13 cellular contexts compared by ENCODE assay signal in genomic region chr2:189506514-189506976, GRCh38.
A peak's percentile ranks its signal among the peaks of the same experiment; 100 is the strongest.
DNase-seq lines count a peak whose midpoint lies in the region; ATAC-seq, FAIRE-seq and TF ChIP-seq lines count a peak whose summit lies in the region.
"Had no signal": no experiment of that assay in that cellular context is flagged by ENCODE, and none has a peak within 500 bp of the region (broad histone marks: within the 10 kb centered on the region; RNA-seq: fewer than 3 reads in every experiment).

No MANE protein-coding gene starts in this region.

- peaks cover 15% of the 10 kb centered on the region for H3K4me1 Mint-ChIP-seq in activated CD4-positive, alpha-beta T cell treated with anti-CD3 and anti-CD28 coated beads for 36 hours
- H3K4me1 Mint-ChIP-seq in activated CD4-positive, alpha-beta T cell treated with anti-CD3 and anti-CD28 coated beads, Interleukin-2, amount 10 ng/mL, durations not matched to agents 7 days and 5 days = peaks cover 10% of the 10 kb centered on the region
- H3K4me1 Mint-ChIP-seq in dendritic cell treated with granulocyte-macrophage colony-stimulating factor and Interleukin-4, amounts not matched to agents 40 ng/mL and 50 ng/mL, for 4 days (ENCODE audit: low read depth) = peaks cover 25% of the 10 kb centered on the region
- H3K4me1 Mint-ChIP-seq: GM23338 had no signal

- CTCF ChIA-PET in activated CD4-positive, alpha-beta T cell treated with anti-CD3 and anti-CD28 coated beads for 36 hours (lab: Charles Lee) = interaction anchor here (0.6 kb wide), 2 partner anchors 11 to 274 kb away, joined by 3 read pairs; no protein-coding TSS in a partner anchor
- CTCF ChIA-PET in activated CD4-positive, alpha-beta T cell treated with anti-CD3 and anti-CD28 coated beads, Interleukin-2, amount 10 ng/mL, durations not matched to agents 7 days and 5 days (lab: Charles Lee) = interaction anchor here (1.2 kb wide), 1 partner anchor 13 kb away, joined by 3 read pairs; no protein-coding TSS in a partner anchor

- intact Hi-C loops in activated CD4-positive, alpha-beta T cell treated with anti-CD3 and anti-CD28 coated beads for 36 hours (cut with DNase I, micrococcal nuclease) = no loop called here
- intact Hi-C loops in dendritic cell treated with granulocyte-macrophage colony-stimulating factor and Interleukin-4, amounts not matched to agents 40 ng/mL and 50 ng/mL, for 4 days (cut with micrococcal nuclease) = no loop called here
- intact Hi-C loops in pancreas (cut with DNase I) = no loop called here

- 53 to 56% methylated on average over 3 of the region's 3 CpGs for WGBS in pancreas, 2 donors

- DNase-seq in activated CD4-positive, alpha-beta T cell treated with anti-CD3 and anti-CD28 coated beads for 36 hours = peak; percentile 30
- no peak for DNase-seq in activated CD4-positive, alpha-beta T cell treated with anti-CD3 and anti-CD28 coated beads, Interleukin-2, amount 10 ng/mL, durations not matched to agents 7 days and 5 days
- peak; percentile 54 to 87 for DNase-seq in NOMO-1 (lab: John Stamatoyannopoulos, UW; ENCODE audit: unreplicated experiment in 2 of 2)
- DNase-seq in pancreas = no peak
- DNase-seq: dorsolateral prefrontal cortex, hippocampal formation, NCI-H1092, NCI-H774 had no signal

- H3K27ac ChIP-seq in pancreas = peak overlapping the region in 1 of 4 donors; percentile 34
- H3K27ac ChIP-seq: dorsolateral prefrontal cortex had no signal

- no peaks in the 10 kb centered on the region for H3K9me3 ChIP-seq in pancreas

- H3K27ac Mint-ChIP-seq in activated CD4-positive, alpha-beta T cell treated with anti-CD3 and anti-CD28 coated beads for 36 hours = no peak overlapping the region
- H3K27ac Mint-ChIP-seq in activated CD4-positive, alpha-beta T cell treated with anti-CD3 and anti-CD28 coated beads, Interleukin-2, amount 10 ng/mL, durations not matched to agents 7 days and 5 days = no peak overlapping the region
- peak overlapping the region; percentile 63 for H3K27ac Mint-ChIP-seq in dendritic cell treated with granulocyte-macrophage colony-stimulating factor and Interleukin-4, amounts not matched to agents 40 ng/mL and 50 ng/mL, for 4 days
- H3K27ac Mint-ChIP-seq: GM23338 had no signal

- no peaks in the 10 kb centered on the region for H3K27me3 Mint-ChIP-seq in activated CD4-positive, alpha-beta T cell treated with anti-CD3 and anti-CD28 coated beads for 36 hours
- H3K27me3 Mint-ChIP-seq in activated CD4-positive, alpha-beta T cell treated with anti-CD3 and anti-CD28 coated beads, Interleukin-2, amount 10 ng/mL, durations not matched to agents 7 days and 5 days = peaks cover under 1% of the 10 kb centered on the region
- H3K27me3 Mint-ChIP-seq in dendritic cell treated with granulocyte-macrophage colony-stimulating factor and Interleukin-4, amounts not matched to agents 40 ng/mL and 50 ng/mL, for 4 days = no peaks in the 10 kb centered on the region

- H3K4me1 ChIP-seq in pancreas = no peaks in the 10 kb centered on the region

- H3K9me3 Mint-ChIP-seq in activated CD4-positive, alpha-beta T cell treated with anti-CD3 and anti-CD28 coated beads for 36 hours (ENCODE audit: low read depth) = no peaks in the 10 kb centered on the region
- peaks cover 3% of the 10 kb centered on the region for H3K9me3 Mint-ChIP-seq in activated CD4-positive, alpha-beta T cell treated with anti-CD3 and anti-CD28 coated beads, Interleukin-2, amount 10 ng/mL, durations not matched to agents 7 days and 5 days
- H3K9me3 Mint-ChIP-seq in dendritic cell treated with granulocyte-macrophage colony-stimulating factor and Interleukin-4, amounts not matched to agents 40 ng/mL and 50 ng/mL, for 4 days = peaks cover 23% of the 10 kb centered on the region
- H3K9me3 Mint-ChIP-seq: GM23338 had no signal

- no peak overlapping the region for H3K4me3 Mint-ChIP-seq in activated CD4-positive, alpha-beta T cell treated with anti-CD3 and anti-CD28 coated beads for 36 hours
- no peak overlapping the region for H3K4me3 Mint-ChIP-seq in activated CD4-positive, alpha-beta T cell treated with anti-CD3 and anti-CD28 coated beads, Interleukin-2, amount 10 ng/mL, durations not matched to agents 7 days and 5 days
- H3K4me3 Mint-ChIP-seq in dendritic cell treated with granulocyte-macrophage colony-stimulating factor and Interleukin-4, amounts not matched to agents 40 ng/mL and 50 ng/mL, for 4 days = no peak overlapping the region
- H3K4me3 Mint-ChIP-seq: GM23338 had no signal

- no peaks in the 10 kb centered on the region for H3K27me3 ChIP-seq in pancreas
- H3K27me3 ChIP-seq: dorsolateral prefrontal cortex had no signal

- ATAC-seq in activated CD4-positive, alpha-beta T cell treated with anti-CD3 and anti-CD28 coated beads for 36 hours = peak; percentile 99
- ATAC-seq in pancreas (peak in 3 of 4 donors; percentile 58 to 80 (median 79)), GM18861 (IDR thresholded peaks at IDR 0.05; ENCODE audit: unreplicated experiment) (no peak), GM21367 (IDR thresholded peaks at IDR 0.05; ENCODE audit: unreplicated experiment) (no peak), HG03159 (IDR thresholded peaks at IDR 0.05; ENCODE audit: unreplicated experiment) (no peak)
- ATAC-seq: GM23338 had no signal

- no peak overlapping the region for H3K4me3 ChIP-seq in pancreas
- H3K4me3 ChIP-seq: dorsolateral prefrontal cortex, GM23338 had no signal

- TF ChIP-seq CTCF in pancreas (IDR thresholded peaks at IDR 0.05) = no peak

- POLR2A ChIA-PET in activated CD4-positive, alpha-beta T cell treated with anti-CD3 and anti-CD28 coated beads for 36 hours (lab: Charles Lee) = no interaction called here
- POLR2A ChIA-PET in activated CD4-positive, alpha-beta T cell treated with anti-CD3 and anti-CD28 coated beads, Interleukin-2, amount 10 ng/mL, durations not matched to agents 7 days and 5 days (lab: Charles Lee) = no interaction called here

- H3K36me3 Mint-ChIP-seq in activated CD4-positive, alpha-beta T cell treated with anti-CD3 and anti-CD28 coated beads for 36 hours (ENCODE audit: low read depth) = no peaks in the 10 kb centered on the region
- no peaks in the 10 kb centered on the region for H3K36me3 Mint-ChIP-seq in activated CD4-positive, alpha-beta T cell treated with anti-CD3 and anti-CD28 coated beads, Interleukin-2, amount 10 ng/mL, durations not matched to agents 7 days and 5 days (ENCODE audit: low read depth)
- peaks cover 8% of the 10 kb centered on the region for H3K36me3 Mint-ChIP-seq in dendritic cell treated with granulocyte-macrophage colony-stimulating factor and Interleukin-4, amounts not matched to agents 40 ng/mL and 50 ng/mL, for 4 days (ENCODE audit: low read depth)

- no peak for FAIRE-seq in pancreas (lab: Jason Lieb, UNC)

- no peaks in the 10 kb centered on the region for H3K36me3 ChIP-seq in pancreas

Comparison
In these comparisons a context has a peak if more than half of its experiments do, and no peak if none do; other contexts are left out.
1. DNase-seq: peak in activated CD4-positive, alpha-beta T cell treated with anti-CD3 and anti-CD28 coated beads for 36 hours (single experiment) and NOMO-1 (2 of 2); none in activated CD4-positive, alpha-beta T cell treated with anti-CD3 and anti-CD28 coated beads, Interleukin-2, amount 10 ng/mL, durations not matched to agents 7 days and 5 days (single experiment) and pancreas (0 of 6).
2. ATAC-seq: peak in activated CD4-positive, alpha-beta T cell treated with anti-CD3 and anti-CD28 coated beads for 36 hours (single experiment) and pancreas (3 of 4); none in GM18861 (single experiment), GM21367 (single experiment) and HG03159 (single experiment).